Comparison of ENCODE assay signal across 22 cellular contexts in the genomic region with DNA sequence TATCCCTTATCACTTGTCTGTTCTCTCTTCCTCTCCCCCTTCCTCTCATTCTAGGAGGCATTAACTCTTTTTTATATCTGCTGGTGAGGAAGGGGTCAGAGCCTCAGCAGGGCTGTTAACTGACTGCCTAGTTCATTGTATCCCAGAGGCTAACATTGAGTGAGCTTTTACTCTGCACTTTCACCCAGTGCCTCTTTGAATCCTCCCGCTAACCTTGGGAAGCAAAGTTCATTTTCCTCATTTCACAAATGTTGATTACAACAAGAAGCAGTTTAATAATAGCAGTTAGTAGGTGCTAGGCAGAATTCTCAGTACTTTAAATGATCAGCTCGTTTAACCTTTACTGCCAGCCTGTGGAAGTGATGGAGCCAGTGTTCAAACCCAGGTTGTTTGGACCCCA.
"Had no signal": no experiment of that assay in that cellular context is flagged by ENCODE, and none has a peak within 500 bp of the region (broad histone marks: within the 10 kb centered on the region; RNA-seq: fewer than 3 reads in every experiment).

No MANE protein-coding gene starts in this region.

- H3K9me3 Mint-ChIP-seq: naive B cell; nephron; stimulated activated naive CD8-positive, alpha-beta T cell treated with anti-CD3 and anti-CD28 coated beads, Interleukin-15, Interleukin-2, amounts not matched to agents 100 ng/mL and 50 ng/mL, for 24 hours had no signal

- H3K79me2 ChIP-seq: hepatocyte had no signal

- H3K4me3 ChIP-seq: colonic mucosa, hepatocyte, lung, testis, tibial nerve, upper lobe of right lung, vagina had no signal

- H3K27me3 ChIP-seq: colonic mucosa, hepatocyte, neutrophil, testis, tibial nerve, upper lobe of right lung, vagina had no signal

- H3K27ac ChIP-seq: colonic mucosa, hepatocyte, neutrophil, testis, tibial nerve, upper lobe of right lung, vagina had no signal

- H3K4me2 ChIP-seq: hepatocyte had no signal

- H3K4me3 Mint-ChIP-seq: naive B cell; nephron; stimulated activated memory B cell treated with anti-CD40 and anti-IgM and Interleukin-4, amounts not matched to agents 10 μg/mL and 1 μg/mL and 100 μg/mL, for 72 hours; stimulated activated naive CD8-positive, alpha-beta T cell treated with anti-CD3 and anti-CD28 coated beads, Interleukin-15, Interleukin-2, amounts not matched to agents 100 ng/mL and 50 ng/mL, for 24 hours had no signal

- DNase-seq: colonic mucosa; dermis blood vessel endothelial cell; erythroblast; foreskin melanocyte; head of caudate nucleus; kidney; left colon; mesendoderm; naive B cell; posterior cingulate gyrus; stimulated activated CD4-positive, alpha-beta T cell treated with anti-CD3 and anti-CD28 coated beads, Interleukin-4, amount 100 ng/mL, for 1 hour; stimulated activated CD8-positive, alpha-beta memory T cell treated with anti-CD3 and anti-CD28 coated beads, Interleukin-4, amount 100 ng/mL, for 48 hours; testis; upper lobe of right lung had no signal

- H2AFZ ChIP-seq: hepatocyte had no signal

- H3K4me1 Mint-ChIP-seq: naive B cell; stimulated activated memory B cell treated with anti-CD40 and anti-IgM and Interleukin-4, amounts not matched to agents 10 μg/mL and 1 μg/mL and 100 μg/mL, for 72 hours had no signal

- ATAC-seq: left colon; stimulated activated memory B cell treated with anti-CD40 and anti-IgM and Interleukin-4, amounts not matched to agents 10 μg/mL and 1 μg/mL and 100 μg/mL, for 72 hours; upper lobe of right lung had no signal

- H3K27ac Mint-ChIP-seq: nephron; stimulated activated memory B cell treated with anti-CD40 and anti-IgM and Interleukin-4, amounts not matched to agents 10 μg/mL and 1 μg/mL and 100 μg/mL, for 72 hours; stimulated activated naive CD8-positive, alpha-beta T cell treated with anti-CD3 and anti-CD28 coated beads, Interleukin-15, Interleukin-2, amounts not matched to agents 100 ng/mL and 50 ng/mL, for 24 hours had no signal

- H3K9me3 ChIP-seq: colonic mucosa, neutrophil, testis, tibial nerve, upper lobe of right lung, vagina had no signal

- H3K27me3 Mint-ChIP-seq: naive B cell; stimulated activated memory B cell treated with anti-CD40 and anti-IgM and Interleukin-4, amounts not matched to agents 10 μg/mL and 1 μg/mL and 100 μg/mL, for 72 hours; stimulated activated naive CD8-positive, alpha-beta T cell treated with anti-CD3 and anti-CD28 coated beads, Interleukin-15, Interleukin-2, amounts not matched to agents 100 ng/mL and 50 ng/mL, for 24 hours had no signal

- H3K4me1 ChIP-seq: colonic mucosa, upper lobe of right lung, vagina had no signal

- H3K36me3 ChIP-seq: colonic mucosa had no signal
